Comparison of ENCODE assay signal across 10 cellular contexts in the genomic region with DNA sequence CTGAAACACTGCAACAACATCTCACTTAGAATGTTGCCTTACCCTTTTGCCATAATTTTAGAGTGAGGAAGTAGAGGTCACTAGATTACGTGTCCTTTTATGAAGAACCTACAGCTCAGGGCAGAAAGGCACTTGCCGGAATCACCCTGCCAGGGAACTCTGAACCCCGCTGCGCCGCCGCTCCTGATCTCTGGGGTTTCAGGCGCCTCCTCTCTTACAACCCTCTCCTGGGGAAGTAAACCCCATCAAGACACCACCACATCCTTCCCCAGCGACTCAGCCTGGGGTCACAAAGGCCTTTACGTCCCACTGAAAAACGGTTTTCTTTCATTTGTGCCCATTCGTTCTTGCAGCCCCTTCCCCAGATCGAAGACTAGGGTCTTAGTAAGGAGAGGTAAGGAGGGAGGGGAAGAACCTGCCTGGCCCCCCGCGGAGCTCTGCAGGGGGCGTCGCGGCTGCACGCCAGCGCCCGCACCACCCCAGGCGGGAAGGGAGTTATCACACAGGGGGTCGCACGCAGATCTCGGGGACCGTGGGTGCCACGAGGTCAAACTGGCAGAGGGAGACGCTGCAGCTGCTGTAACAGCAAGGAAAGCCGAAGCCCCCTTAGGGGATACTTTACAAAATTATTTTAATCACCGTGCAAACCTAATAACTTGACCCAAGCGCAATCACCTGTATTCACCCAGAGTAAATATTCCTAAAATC. TPM values are rescaled to one million over a fixed set of nuclear protein-coding genes. Genes with fewer than 3 reads are reported as not detected.
DNase-seq lines count a peak whose midpoint lies in the region; ATAC-seq and TF ChIP-seq lines count a peak whose summit lies in the region.
"Had no signal": no experiment of that assay in that cellular context is flagged by ENCODE, and none has a peak within 500 bp of the region (broad histone marks: within the 10 kb centered on the region; RNA-seq: fewer than 3 reads in every experiment).

No MANE protein-coding gene starts in this region.

- H3K36me3 Mint-ChIP-seq in Caco-2 (ENCODE audit: insufficient read depth, unreplicated experiment): peaks cover 10% of the 10 kb centered on the region

- peak overlapping the region; percentile 32 for H3K27ac Mint-ChIP-seq in Caco-2 (ENCODE audit: unreplicated experiment)

- POLR2A ChIA-PET in Caco-2 (lab: Charles Lee): interaction anchor here (0.6 to 3.2 kb wide), 2 partner anchors 10 to 21 kb away, joined by 9 to 14 read pairs; no protein-coding TSS in a partner anchor

- 42% methylated on average over 30 of the region's 30 CpGs for WGBS in esophagus muscularis mucosa
- 12 to 17% (median 15%) methylated on average over 30 of the region's 30 CpGs for WGBS in ovary, 3 donors

- TF ChIP-seq CTCF in Caco-2 (IDR thresholded peaks at IDR 0.05; ENCODE audit: insufficient read depth in 1 of 2, low read depth in 1 of 2, low read length in 1 of 2, severe bottlenecking in 1 of 2, unreplicated experiment in 1 of 2): no peak
- no peak for TF ChIP-seq CTCF in esophagus muscularis mucosa (IDR thresholded peaks at IDR 0.05)
- no peak for TF ChIP-seq CTCF in ovary (IDR thresholded peaks at IDR 0.05)

- ATAC-seq in HG03460 (IDR thresholded peaks at IDR 0.05; ENCODE audit: unreplicated experiment): no peak

- H3K4me1 ChIP-seq in Caco-2 (no peaks in the 10 kb centered on the region), SJCRH30 (peaks cover 12% of the 10 kb centered on the region), esophagus muscularis mucosa (peaks cover 13 to 40% (median 32%) of the 10 kb centered on the region in 4 donors), ovary (ENCODE audit: insufficient read depth) (peaks cover 3% of the 10 kb centered on the region)

- TF ChIP-seq EP300 in esophagus muscularis mucosa (IDR thresholded peaks at IDR 0.05) (no peak), ovary (IDR thresholded peaks at IDR 0.05) (no peak)

- peak overlapping the region; percentile 84 for H3K4me3 Mint-ChIP-seq in Caco-2 (ENCODE audit: unreplicated experiment)

- DNase-seq in Caco-2 (peak in 1 of 2 experiments; percentile 11), SJCRH30 (no peak), esophagus muscularis mucosa (ENCODE audit: extremely low spot score) (no peak), ovary (peak in 2 of 5 donors; percentile 36 to 43), NCI-H1436 treated with DMSO at 0.1 percent for 48 hours (lab: John Stamatoyannopoulos, UW) (no peak), OCI-M1 (lab: John Stamatoyannopoulos, UW) (no peak), cerebellar cortex (ENCODE audit: low spot score) (no peak)
- DNase-seq: HCEC 1CT, mesendoderm had no signal

- H3K36me3 ChIP-seq in Caco-2 (ENCODE audit: control insufficient read depth, insufficient read depth, low read length) (no peaks in the 10 kb centered on the region), SJCRH30 (no peaks in the 10 kb centered on the region), esophagus muscularis mucosa (no peaks in the 10 kb centered on the region), ovary (no peaks in the 10 kb centered on the region)

- peaks cover 14% of the 10 kb centered on the region for H3K4me1 Mint-ChIP-seq in Caco-2 (ENCODE audit: low read depth, unreplicated experiment)

- no peaks in the 10 kb centered on the region for H3K9me3 Mint-ChIP-seq in Caco-2 (ENCODE audit: unreplicated experiment)

- CTCF ChIA-PET in Caco-2 (lab: Charles Lee): interaction anchor here (1.0 to 2.4 kb wide), 2 partner anchors 25 to 270 kb away, joined by 3 to 14 read pairs; no protein-coding TSS in a partner anchor

- TF ChIP-seq POLR2A in esophagus muscularis mucosa (IDR thresholded peaks at IDR 0.05; ENCODE audit: low read depth): no peak
- TF ChIP-seq POLR2A in ovary (IDR thresholded peaks at IDR 0.05): no peak

- no peaks in the 10 kb centered on the region for H3K27me3 Mint-ChIP-seq in Caco-2 (ENCODE audit: insufficient read depth, unreplicated experiment)

- H3K4me3 ChIP-seq in Caco-2 (ENCODE audit: low read depth, low read length) (peak overlapping the region; percentile 66), SJCRH30 (peak overlapping the region; percentile 54), esophagus muscularis mucosa (peak overlapping the region; percentile 70 to 87 (median 76)), ovary (peak overlapping the region; percentile 31)

- intact Hi-C loops in Caco-2 (cut with micrococcal nuclease; ENCODE audit: unreplicated experiment) (loop anchor here (1.0 kb wide), 4 partner anchors 24 to 85 kb away; no protein-coding TSS in a partner anchor), esophagus muscularis mucosa (cut with DNase I) (loop anchor here (2.0 to 10.0 kb wide), 4 partner anchors 25 to 151 kb away; no protein-coding TSS in a partner anchor), ovary (cut with DNase I) (loop anchor here in 1 of 4 donors (2.0 to 5.0 kb wide), 2 partner anchors 25 to 39 kb away; no protein-coding TSS in a partner anchor)

- H3K9me3 ChIP-seq in Caco-2 (no peaks in the 10 kb centered on the region), SJCRH30 (replicated peaks) (no peaks in the 10 kb centered on the region), esophagus muscularis mucosa (no peaks in the 10 kb centered on the region), ovary (no peaks in the 10 kb centered on the region)

- H3K27me3 ChIP-seq in Caco-2 (replicated peaks; ENCODE audit: control insufficient read depth, insufficient read depth, low read length): no peaks in the 10 kb centered on the region
- H3K27me3 ChIP-seq in SJCRH30: no peaks in the 10 kb centered on the region
- H3K27me3 ChIP-seq in esophagus muscularis mucosa: no peaks in the 10 kb centered on the region
- H3K27me3 ChIP-seq in ovary: no peaks in the 10 kb centered on the region

- BruUV-seq in Caco-2 (replicated peaks; lab: Mats Ljungman, UMichigan): no TSS peak

- H3K27ac ChIP-seq in SJCRH30: no peak overlapping the region
- peak overlapping the region in 1 of 4 donors; percentile 99 for H3K27ac ChIP-seq in esophagus muscularis mucosa (replicated peaks in 1 of 4)
- no peak overlapping the region for H3K27ac ChIP-seq in ovary

RNA-seq across cellular contexts. Expression of a gene that starts 1.0 kb away (rescaled TPM):
- total RNA-seq in Caco-2 (2022) (17.3 and 19.8 TPM in 2 replicates), esophagus muscularis mucosa (100 to 1,000 TPM; 137 to 176 (median 154) TPM), ovary (100 to 1,000 TPM in 1 of 7 donors, 10 to 100 TPM in 6; 38.9 to 106 (median 54.3) TPM)
- total RNA-seq in SJCRH30 (2014; rRNA removed; shearing (Covaris generic)): 1.5 and 2.4 TPM in 2 replicates
- 10 to 100 TPM; 28.0 to 37.9 TPM for polyA plus RNA-seq in ovary
